Comparison of ENCODE assay signal across 8 cellular contexts in genomic region chr1:247126165-247126564, GRCh38. TPM values are rescaled to one million over a fixed set of nuclear protein-coding genes. Genes with fewer than 3 reads are reported as not detected.
DNase-seq lines count a peak whose midpoint lies in the region; ATAC-seq, FAIRE-seq and TF ChIP-seq lines count a peak whose summit lies in the region.
"Not testable (repeated sequence)": the region's sequence is repeated elsewhere in the genome, so short reads cannot be mapped to it uniquely, and the experiment has no call there.

No MANE protein-coding gene starts in this region.

- H3K27ac ChIP-seq in psoas muscle: not testable (repeated sequence)

- H3K9me3 ChIP-seq in psoas muscle: not testable (repeated sequence)

- FAIRE-seq in GM12891 (lab: Jason Lieb, UNC) (peak; percentile 94), GM19239 (lab: Jason Lieb, UNC) (peak; percentile 95)

- H3K36me3 ChIP-seq in psoas muscle (ENCODE audit: insufficient read depth in 1 of 2, low read depth in 1 of 2): not testable (repeated sequence)

- H3K4me3 ChIP-seq in psoas muscle: peak overlapping the region; percentile 7

- not testable (repeated sequence) for H3K27me3 ChIP-seq in psoas muscle (ENCODE audit: insufficient read depth in 3 of 3, low read length in 2 of 3)

- ATAC-seq in GM21619 (IDR thresholded peaks at IDR 0.05; ENCODE audit: unreplicated experiment): peak; percentile 99
- ATAC-seq in HG02943 (IDR thresholded peaks at IDR 0.05; ENCODE audit: low read depth, unreplicated experiment): peak; percentile 95
- ATAC-seq in HG03439 (IDR thresholded peaks at IDR 0.05; ENCODE audit: unreplicated experiment): peak; percentile 99
- peak; percentile 100 for ATAC-seq in activated CD4-positive, CD25-positive, alpha-beta regulatory T cell treated with anti-CD3 and anti-CD28 coated beads, Interleukin-2, amount 50 U/mL, for 24 hours
- ATAC-seq in Right ventricle myocardium superior (ENCODE audit: poor library complexity): peak; percentile 100
- ATAC-seq in psoas muscle: peak; percentile 100

- not testable (repeated sequence) for TF ChIP-seq POLR2A in GM12891 (IDR thresholded peaks at IDR 0.05; ENCODE audit: low read depth, low read length)

- TF ChIP-seq CTCF in psoas muscle (IDR thresholded peaks at IDR 0.05): not testable (repeated sequence)

- H3K4me1 ChIP-seq in psoas muscle: not testable (repeated sequence)

- no CpG with 5 or more reads among the region's 25 CpGs for WGBS in psoas muscle, 3 donors

- not testable (repeated sequence) for DNase-seq in GM12891 (ENCODE audit: insufficient read length, low spot score); GM19239 (ENCODE audit: insufficient read length, low spot score); Right ventricle myocardium superior; psoas muscle

- intact Hi-C loops in Right ventricle myocardium superior (cut with DNase I): loop anchor here (5.0 kb wide), 1 partner anchor 41 kb away; no protein-coding TSS in a partner anchor
- intact Hi-C loops in psoas muscle (cut with DNase I): loop anchor here in 1 of 2 donors (5.0 kb wide), 1 partner anchor 41 kb away; no protein-coding TSS in a partner anchor

RNA-seq across cellular contexts. Expression of gene ZNF669, which starts 22.0 kb away (rescaled TPM):
- polyA plus RNA-seq in GM12891 (2012; ENCODE audit: low read depth, missing spikeins): 4.3 TPM
- 3.1 TPM for total RNA-seq in Right ventricle myocardium superior
- total RNA-seq in psoas muscle: 1 to 10 TPM; 1.3 to 3.0 (median 2.6) TPM
- 1 to 10 TPM; 2.5 to 3.7 (median 2.7) TPM for polyA plus RNA-seq in psoas muscle

RNA-seq across cellular contexts. Expression of gene ZNF124, which starts 45.7 kb away (rescaled TPM):
- polyA plus RNA-seq in GM12891 (2012; ENCODE audit: low read depth, missing spikeins): 3.4 TPM
- total RNA-seq in Right ventricle myocardium superior: 6.7 TPM
- 10 to 100 TPM in 1 of 4 donors, 1 to 10 TPM in 3; 6.8 to 10.9 (median 9.1) TPM for total RNA-seq in psoas muscle
- polyA plus RNA-seq in psoas muscle: 1 to 10 TPM; 1.1 to 3.8 (median 1.4) TPM

RNA-seq across cellular contexts. Expression of gene ZNF670, which starts 47.6 kb away (rescaled TPM):
- polyA plus RNA-seq in GM12891 (2012; ENCODE audit: low read depth, missing spikeins): 1.7 TPM
- 1.3 TPM for total RNA-seq in Right ventricle myocardium superior
- under 1 TPM; 0.83 to 0.96 (median 0.91) TPM for total RNA-seq in psoas muscle
- polyA plus RNA-seq in psoas muscle: 1 to 10 TPM in 1 of 3 donors, under 1 TPM in 2; 0.63 to 1.6 (median 0.66) TPM
